In genomic region chr11:41943671-41944070, GRCh38 we compare ENCODE assay signal across 24 cellular contexts.
"Had no signal": no experiment of that assay in that cellular context is flagged by ENCODE, and none has a peak within 500 bp of the region (broad histone marks: within the 10 kb centered on the region; RNA-seq: fewer than 3 reads in every experiment).

No MANE protein-coding gene starts in this region.

- ATAC-seq: HepG2, Panc1, PC-3 had no signal

- H3K9me2 ChIP-seq: SK-N-SH had no signal

- H3K9ac ChIP-seq: KMS-11, SK-N-SH had no signal

- H3K9me3 ChIP-seq: SK-N-SH had no signal

- DNase-seq: IMR-90, Kasumi-1, MV-4-11, NCI-H1048, NCI-H1105, NCI-H1436 treated with DMSO at 0.1 percent for 48 hours, NCI-H1694, NCI-H187 treated with DMSO at 0.1 percent for 48 hours, NCI-H2029 treated with DMSO at 0.1 percent for 48 hours, NCI-H2171, NCI-H226, NCI-H446, NCI-H510A, NCI-H524 treated with DMSO at 0.1 percent for 48 hours, NCI-H69, NCI-H774, PC-3, SHP77, SK-N-SH, SW 1271 had no signal

- H3K27ac ChIP-seq: KMS-11, RWPE1 had no signal

- H3K4me2 ChIP-seq: KMS-11, SK-N-SH had no signal
